ENCODE assay signal across 31 cellular contexts in the genomic region with DNA sequence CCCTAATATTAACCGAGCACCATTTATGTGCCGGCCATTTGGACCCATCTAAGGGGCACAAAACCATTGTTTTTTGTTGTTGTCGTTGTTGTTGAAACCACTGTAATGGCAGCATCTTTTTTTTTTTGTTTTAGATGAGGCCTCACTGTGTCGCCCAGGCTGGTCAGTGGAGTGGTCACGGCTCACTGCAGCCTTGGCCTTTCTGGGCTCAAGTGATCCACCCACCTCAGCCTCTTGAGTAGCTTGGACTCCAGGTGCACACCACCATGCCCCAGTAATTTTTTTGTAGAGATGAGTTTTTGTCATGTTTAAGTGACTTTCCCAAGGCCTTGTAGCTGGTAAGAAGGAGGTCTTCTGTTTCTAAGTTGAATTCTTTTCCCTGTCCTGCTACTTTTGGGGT.
"Had no signal": no experiment of that assay in that cellular context is flagged by ENCODE, and none has a peak within 500 bp of the region (broad histone marks: within the 10 kb centered on the region; RNA-seq: fewer than 3 reads in every experiment).

No MANE protein-coding gene starts in this region.

- H3K36me3 ChIP-seq: adrenal gland, gastrocnemius medialis, lower lobe of right lung, neutrophil, ovary, prostate gland, thoracic aorta, upper lobe of left lung, vagina had no signal

- H3K9me3 ChIP-seq: adrenal gland, gastrocnemius medialis, lower lobe of right lung, neutrophil, ovary, prostate gland, thoracic aorta, upper lobe of left lung, vagina had no signal

- H3K27me3 ChIP-seq: adrenal gland, dorsolateral prefrontal cortex, gastrocnemius medialis, neutrophil, ovary, upper lobe of left lung, vagina had no signal

- H3K4me1 ChIP-seq: prostate gland had no signal

- DNase-seq: activated CD4-positive, alpha-beta memory T cell treated with anti-CD3 and anti-CD28 coated beads for 36 hours; activated CD4-positive, alpha-beta T cell treated with anti-CD3 and anti-CD28 coated beads, Interleukin-2, amount 10 ng/mL, durations not matched to agents 24 days and 14 days; activated CD4-positive, CD25-positive, alpha-beta regulatory T cell treated with anti-CD3 and anti-CD28 coated beads, Interleukin-2, amount 50 U/mL, for 72 hours; activated CD8-positive, alpha-beta memory T cell treated with anti-CD3 and anti-CD28 coated beads, Interleukin-2, amount 50 U/mL, for 4 hours; activated naive CD4-positive, alpha-beta T cell treated with anti-CD3 and anti-CD28 coated beads for 36 hours; activated naive CD8-positive, alpha-beta T cell treated with anti-CD3 and anti-CD28 coated beads for 36 hours; activated T-cell treated with anti-CD3 and anti-CD28 coated beads, Interleukin-2, amount 50 U/mL, for 1 hour; aorta; effector memory CD4-positive, alpha-beta T cell; erythroblast; gastrocnemius medialis; immature natural killer cell; kidney glomerular epithelial cell; lower lobe of right lung; naive B cell; nephron progenitor cell; ovary; retina; stimulated activated CD4-positive, alpha-beta T cell treated with anti-CD3 and anti-CD28 coated beads, Interleukin-15, amount 100 ng/mL, for 24 hours; stimulated activated naive CD8-positive, alpha-beta T cell treated with anti-CD3 and anti-CD28 coated beads, Interleukin-15, Interleukin-2, amounts not matched to agents 100 U/mL and 50 U/mL, for 24 hours; SW 1271; T-helper 17 cell; T1000; upper lobe of left lung had no signal

- H3K4me3 ChIP-seq: adrenal gland, coronary artery, gastrocnemius medialis, lower lobe of right lung, ovary, prostate gland, thoracic aorta, upper lobe of left lung, vagina had no signal

- H3K27ac ChIP-seq: lower lobe of right lung, neutrophil, prostate gland, vagina had no signal
